9 cellular contexts compared by ENCODE assay signal in genomic region chr15:88913850-88914169, GRCh38. TPM values are rescaled to one million over a fixed set of nuclear protein-coding genes. Genes with fewer than 3 reads are reported as not detected.
DNase-seq lines count a peak whose midpoint lies in the region; ATAC-seq and TF ChIP-seq lines count a peak whose summit lies in the region.
"Had no signal": no experiment of that assay in that cellular context is flagged by ENCODE, and none has a peak within 500 bp of the region (broad histone marks: within the 10 kb centered on the region; RNA-seq: fewer than 3 reads in every experiment).

No MANE protein-coding gene starts in this region.

- H3K36me3 Mint-ChIP-seq in H9 (ENCODE audit: insufficient read depth in 1 of 3, low read depth in 3 of 3): peaks cover 28 to 37% (median 34%) of the 10 kb centered on the region in 3 experiments

- H3K56ac ChIP-seq in H9 (ENCODE audit: insufficient read length, low read depth, low read length): no peak overlapping the region

- no peak overlapping the region for H3K18ac ChIP-seq in H9 (ENCODE audit: insufficient read length, low read depth, low read length)

- H2BK5ac ChIP-seq in H9 (ENCODE audit: insufficient read length, low read length): no peak overlapping the region

- H2AK5ac ChIP-seq in H9 (ENCODE audit: insufficient read length, low read length): no peak overlapping the region

- no peaks in the 10 kb centered on the region; the same call in none of the 2 replicates for H3K27me3 Mint-ChIP-seq in H9 (ENCODE audit: low read depth)

- H3K27me3 ChIP-seq in H9 (ENCODE audit: insufficient read depth, low read length) (no peaks in the 10 kb centered on the region), SJSA1 (replicated peaks) (no peaks in the 10 kb centered on the region), esophagus squamous epithelium (no peaks in the 10 kb centered on the region)

- H3K23ac ChIP-seq in H9 (ENCODE audit: insufficient read length, low read depth, low read length): no peak overlapping the region

- H3K4me2 ChIP-seq in H9 (ENCODE audit: insufficient read depth, insufficient read length, low read length): peak overlapping the region; percentile 100

- H2BK120ac ChIP-seq in H9 (ENCODE audit: low read depth, low read length, poor library complexity, severe bottlenecking): no peak overlapping the region

- WGBS in H9 (ENCODE audit: extremely low coverage, insufficient read length, low lambda C conversion rate): no CpG with 5 or more reads among the region's 4 CpGs
- WGBS in esophagus squamous epithelium, 2 donors: 46 to 55% methylated on average over 4 of the region's 4 CpGs

- H3K9ac ChIP-seq in H9 (ENCODE audit: extremely low read depth, insufficient read length, low read length): peak overlapping the region; percentile 30

- H3K4me3 ChIP-seq in SJSA1 (peak overlapping the region; percentile 65), esophagus squamous epithelium (peak overlapping the region in 3 of 4 donors; percentile 76 to 91 (median 87)), skeletal muscle cell (ENCODE audit: low read depth, low read length) (peak overlapping the region; percentile 62)

- no peak overlapping the region for H2AFZ ChIP-seq in H9 (ENCODE audit: low read length)

- no peak overlapping the region for H2BK15ac ChIP-seq in H9 (ENCODE audit: low read depth, low read length)

- no peak overlapping the region for H3K27ac ChIP-seq in H9 (ENCODE audit: insufficient read length, low read depth, low read length)
- peak overlapping the region; percentile 73 for H3K27ac ChIP-seq in SJSA1
- H3K27ac ChIP-seq in esophagus squamous epithelium: peak overlapping the region; percentile 85 to 95 (median 90)

- H4K20me1 ChIP-seq in H9 (ENCODE audit: control insufficient read depth, insufficient read depth, insufficient read length): no peaks in the 10 kb centered on the region

- no peak overlapping the region for H4K91ac ChIP-seq in H9 (ENCODE audit: insufficient read length, low read depth, low read length)

- peaks cover 9% of the 10 kb centered on the region for H3K23me2 ChIP-seq in H9 (ENCODE audit: insufficient read length, low read depth, low read length, poor library complexity, severe bottlenecking)

- no peak overlapping the region for H4K8ac ChIP-seq in H9 (replicated peaks; ENCODE audit: insufficient read length, low read depth, low read length)

- no peak overlapping the region for H2BK20ac ChIP-seq in H9 (ENCODE audit: low read depth, low read length, poor library complexity, severe bottlenecking)

- H3K36me3 ChIP-seq in SJSA1 (peaks cover 26% of the 10 kb centered on the region), esophagus squamous epithelium (peaks cover 0 to 20% (median 0%) of the 10 kb centered on the region in 3 donors)

- no peak overlapping the region for H3T11ph ChIP-seq in H9 (ENCODE audit: low read length)

- no peak overlapping the region for H3K4ac ChIP-seq in H9 (ENCODE audit: low read depth, low read length)

- peaks cover 23% of the 10 kb centered on the region; the same call in 1 of the 2 replicates for H3K79me2 ChIP-seq in H9 (ENCODE audit: insufficient read depth, low read length)

- ATAC-seq in GM21576 (IDR thresholded peaks at IDR 0.05; ENCODE audit: unreplicated experiment) (no peak), GM21717 (IDR thresholded peaks at IDR 0.05; ENCODE audit: unreplicated experiment) (no peak)

- H3K4me1 Mint-ChIP-seq in H9: peaks cover 35 to 42% of the 10 kb centered on the region in 2 experiments

- no peak overlapping the region for H3K14ac ChIP-seq in H9 (ENCODE audit: insufficient read depth, low read length)

- no peak for TF ChIP-seq CTCF in H9 (conservative IDR thresholded peaks at IDR 0.05)
- TF ChIP-seq CTCF in esophagus squamous epithelium (IDR thresholded peaks at IDR 0.05): no peak

- H3K9me3 ChIP-seq in H9 (ENCODE audit: control insufficient read depth, low read depth, low read length): no peaks in the 10 kb centered on the region
- no peaks in the 10 kb centered on the region for H3K9me3 ChIP-seq in SJSA1 (replicated peaks)
- no peaks in the 10 kb centered on the region for H3K9me3 ChIP-seq in esophagus squamous epithelium

- H4K5ac ChIP-seq in H9 (ENCODE audit: insufficient read length, low read depth, low read length): no peak overlapping the region

- no peak for TF ChIP-seq POLR2A in esophagus squamous epithelium (IDR thresholded peaks at IDR 0.05)

- peaks cover 23% of the 10 kb centered on the region for H3K79me1 ChIP-seq in H9 (ENCODE audit: insufficient read depth, low read depth, low read length, poor library complexity, severe bottlenecking)

- peak overlapping the region; percentile 82 to 98 for H3K4me3 Mint-ChIP-seq in H9

- H2BK12ac ChIP-seq in H9 (ENCODE audit: insufficient read length, low read depth, low read length): no peak overlapping the region

- H3K9me3 Mint-ChIP-seq in H9: peaks cover 0 to 2% of the 10 kb centered on the region in 2 experiments

- intact Hi-C loops in esophagus squamous epithelium (cut with DNase I): no loop called here

- H3K27ac Mint-ChIP-seq in H9: peak overlapping the region; percentile 90 to 97 (median 96); a peak in 4 of 7 replicates

- no peak for DNase-seq in H9
- no peak for DNase-seq in SJSA1 (ENCODE audit: low read depth in 1 of 2, low spot score in 2 of 2)
- no peak for DNase-seq in esophagus squamous epithelium (lab: John Stamatoyannopoulos, UW)
- DNase-seq in skeletal muscle cell (ENCODE audit: low read depth): no peak
- no peak for DNase-seq in stimulated activated CD4-positive, alpha-beta T cell treated with anti-CD3 and anti-CD28 coated beads, Interleukin-1b, Interleukin-23, amount 100 ng/mL, for 48 hours
- DNase-seq in NCI-H2196 (lab: John Stamatoyannopoulos, UW; ENCODE audit: unreplicated experiment): no peak
- DNase-seq: NCI-H146 had no signal

- H3K4me1 ChIP-seq in H9 (ENCODE audit: insufficient read depth, low read length) (peaks cover 8% of the 10 kb centered on the region), SJSA1 (replicated peaks) (peaks cover 32% of the 10 kb centered on the region), esophagus squamous epithelium (peaks cover 4 to 56% (median 41%) of the 10 kb centered on the region in 3 donors)

RNA-seq across cellular contexts. Expression of gene MFGE8, which starts 0.6 kb away (rescaled TPM):
- total RNA-seq in H9 (2021): 643 and 653 TPM in 2 replicates
- 149 and 151 TPM in 2 replicates for total RNA-seq in SJSA1 (2014; rRNA removed; shearing (Covaris generic))
- total RNA-seq in esophagus squamous epithelium: 100 to 1,000 TPM in 2 of 4 donors, 10 to 100 TPM in 2; 50.7 to 186 (median 81.7) TPM

RNA-seq across cellular contexts. Expression of gene HAPLN3, which starts 18.5 kb away (rescaled TPM):
- total RNA-seq in H9 (2021) (41.7 and 42.4 TPM in 2 replicates), esophagus squamous epithelium (1 to 10 TPM; 3.1 to 9.4 (median 7.8) TPM)
- total RNA-seq in SJSA1 (2014; rRNA removed; shearing (Covaris generic)): 11.9 and 19.9 TPM in 2 replicates
